In the genomic region with DNA sequence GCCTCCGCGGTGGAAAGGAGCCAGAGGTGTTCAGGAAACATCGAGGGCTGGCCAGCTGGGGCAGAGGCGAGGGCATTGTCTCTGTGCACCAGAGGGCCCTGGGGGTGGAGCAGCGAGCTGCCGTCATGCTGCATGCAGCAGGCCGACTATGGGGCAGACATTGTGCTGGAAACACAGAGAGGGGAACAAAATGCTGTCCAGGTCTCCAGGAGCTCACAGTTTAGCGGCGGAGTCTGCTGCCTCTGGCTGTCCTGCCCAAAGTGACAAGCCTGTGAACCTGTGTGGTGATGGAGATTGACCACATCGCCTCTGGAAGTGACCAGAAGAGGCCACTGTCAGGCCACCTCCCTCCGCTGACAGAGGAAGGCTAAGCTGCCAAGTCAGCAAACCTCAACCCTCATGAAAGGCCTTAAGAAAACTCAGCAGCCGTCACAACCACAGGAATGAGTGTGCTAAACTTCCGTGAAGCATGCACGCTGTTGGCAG, we compare ENCODE assay signal across 9 cellular contexts. TPM values are rescaled to one million over a fixed set of nuclear protein-coding genes. Genes with fewer than 3 reads are reported as not detected.
A peak's percentile ranks its signal among the peaks of the same experiment; 100 is the strongest.
DNase-seq lines count a peak whose midpoint lies in the region; ATAC-seq and TF ChIP-seq lines count a peak whose summit lies in the region.
"Had no signal": no experiment of that assay in that cellular context is flagged by ENCODE, and none has a peak within 500 bp of the region (broad histone marks: within the 10 kb centered on the region; RNA-seq: fewer than 3 reads in every experiment).

No MANE protein-coding gene starts in this region.

- H3K27me3 Mint-ChIP-seq in stimulated activated memory B cell treated with anti-CD40 and anti-IgM and Interleukin-4, amounts not matched to agents 10 μg/mL and 1 μg/mL and 100 μg/mL, for 72 hours, result no peaks in the 10 kb centered on the region

- H3K79me2 ChIP-seq in OCI-LY1 (ENCODE audit: insufficient read depth, low read length), result no peaks in the 10 kb centered on the region

- H3K36me3 ChIP-seq in OCI-LY1 (ENCODE audit: insufficient read depth, low read length), result no peaks in the 10 kb centered on the region

- H3K4me1 ChIP-seq in OCI-LY1 (ENCODE audit: insufficient read depth, low read length, severe bottlenecking), result peaks cover 46% of the 10 kb centered on the region

- H3K27me3 ChIP-seq in OCI-LY1 (ENCODE audit: insufficient read depth, low read length), result no peaks in the 10 kb centered on the region

- H3K36me3 Mint-ChIP-seq in stimulated activated memory B cell treated with anti-CD40 and anti-IgM and Interleukin-4, amounts not matched to agents 10 μg/mL and 1 μg/mL and 100 μg/mL, for 72 hours, result no peaks in the 10 kb centered on the region

- intact Hi-C loops in left ventricle myocardium superior (cut with micrococcal nuclease), result no loop called here

- H3K27ac Mint-ChIP-seq in stimulated activated memory B cell treated with anti-CD40 and anti-IgM and Interleukin-4, amounts not matched to agents 10 μg/mL and 1 μg/mL and 100 μg/mL, for 72 hours, result peak overlapping the region; percentile 92

- no peaks in the 10 kb centered on the region for H3K9me2 ChIP-seq in OCI-LY1 (ENCODE audit: low read depth, low read length)

- ATAC-seq in left ventricle myocardium superior (peak; percentile 75), GM18873 (IDR thresholded peaks at IDR 0.05; ENCODE audit: low FRiP score, unreplicated experiment) (no peak), HG03097 (IDR thresholded peaks at IDR 0.05; ENCODE audit: low FRiP score, unreplicated experiment) (no peak)
- ATAC-seq in stimulated activated memory B cell treated with anti-CD40 and anti-IgM and Interleukin-4, amounts not matched to agents 10 μg/mL and 1 μg/mL and 100 μg/mL, for 72 hours, result no peak

- H3K4me3 Mint-ChIP-seq in stimulated activated memory B cell treated with anti-CD40 and anti-IgM and Interleukin-4, amounts not matched to agents 10 μg/mL and 1 μg/mL and 100 μg/mL, for 72 hours, result no peak overlapping the region

- H3K27ac ChIP-seq in OCI-LY1 (ENCODE audit: low read depth, low read length, poor library complexity, severe bottlenecking), result peak overlapping the region; percentile 60
- H3K27ac ChIP-seq: PC-9 had no signal

- H3F3A ChIP-seq in OCI-LY1 (ENCODE audit: insufficient read depth, low read length), result no peaks in the 10 kb centered on the region

- no peak overlapping the region for H2AFZ ChIP-seq in OCI-LY1 (ENCODE audit: low read length)
- H2AFZ ChIP-seq: PC-9 had no signal

- peaks cover 52% of the 10 kb centered on the region for H3K4me1 Mint-ChIP-seq in stimulated activated memory B cell treated with anti-CD40 and anti-IgM and Interleukin-4, amounts not matched to agents 10 μg/mL and 1 μg/mL and 100 μg/mL, for 72 hours

- H4K20me1 ChIP-seq in OCI-LY1 (ENCODE audit: insufficient read depth, low read length), result no peaks in the 10 kb centered on the region

- peak; percentile 51 for DNase-seq in activated naive CD4-positive, alpha-beta T cell treated with anti-CD3 and anti-CD28 coated beads, Interleukin-2, amount 50 U/mL, for 16 hours
- DNase-seq in left ventricle myocardium superior (peak; percentile 62), NCI-H187 treated with DMSO at 0.1 percent for 48 hours (lab: John Stamatoyannopoulos, UW) (no peak)

- H3K9me3 ChIP-seq in OCI-LY1 (ENCODE audit: low read length), result no peaks in the 10 kb centered on the region

- no peak overlapping the region for H3K4me3 ChIP-seq in OCI-LY1 (ENCODE audit: low read depth, low read length, poor library complexity, severe bottlenecking)
- H3K4me3 ChIP-seq: PC-9 had no signal

- no peaks in the 10 kb centered on the region for H3K9me3 Mint-ChIP-seq in stimulated activated memory B cell treated with anti-CD40 and anti-IgM and Interleukin-4, amounts not matched to agents 10 μg/mL and 1 μg/mL and 100 μg/mL, for 72 hours

- H3K9ac ChIP-seq in OCI-LY1 (ENCODE audit: low read length), result peak overlapping the region; percentile 6; the same call in 1 of the 2 replicates

- H3K4me2 ChIP-seq in OCI-LY1 (ENCODE audit: low read length), result peak overlapping the region; percentile 4; the same call in 1 of the 2 replicates
- H3K4me2 ChIP-seq: PC-9 had no signal

- TF ChIP-seq CTCF in GM12874 (IDR thresholded peaks at IDR 0.05; ENCODE audit: insufficient read depth, low read depth, low read length), result peak; percentile 9; the same call in 1 of the 2 replicates
- peak; percentile 7; the same call in 1 of the 2 replicates for TF ChIP-seq CTCF in OCI-LY1 (IDR thresholded peaks at IDR 0.05; ENCODE audit: low read length)

RNA-seq across cellular contexts. Expression of a gene that starts 20.1 kb away (rescaled TPM):
- 1.8 TPM for total RNA-seq in left ventricle myocardium superior
- total RNA-seq: PC-9 had no signal

RNA-seq across cellular contexts. Expression of a gene that starts 20.8 kb away (rescaled TPM):
- total RNA-seq in left ventricle myocardium superior, result 0.92 TPM
- total RNA-seq: PC-9 had no signal
